9 cellular contexts compared by ENCODE assay signal in the genomic region with DNA sequence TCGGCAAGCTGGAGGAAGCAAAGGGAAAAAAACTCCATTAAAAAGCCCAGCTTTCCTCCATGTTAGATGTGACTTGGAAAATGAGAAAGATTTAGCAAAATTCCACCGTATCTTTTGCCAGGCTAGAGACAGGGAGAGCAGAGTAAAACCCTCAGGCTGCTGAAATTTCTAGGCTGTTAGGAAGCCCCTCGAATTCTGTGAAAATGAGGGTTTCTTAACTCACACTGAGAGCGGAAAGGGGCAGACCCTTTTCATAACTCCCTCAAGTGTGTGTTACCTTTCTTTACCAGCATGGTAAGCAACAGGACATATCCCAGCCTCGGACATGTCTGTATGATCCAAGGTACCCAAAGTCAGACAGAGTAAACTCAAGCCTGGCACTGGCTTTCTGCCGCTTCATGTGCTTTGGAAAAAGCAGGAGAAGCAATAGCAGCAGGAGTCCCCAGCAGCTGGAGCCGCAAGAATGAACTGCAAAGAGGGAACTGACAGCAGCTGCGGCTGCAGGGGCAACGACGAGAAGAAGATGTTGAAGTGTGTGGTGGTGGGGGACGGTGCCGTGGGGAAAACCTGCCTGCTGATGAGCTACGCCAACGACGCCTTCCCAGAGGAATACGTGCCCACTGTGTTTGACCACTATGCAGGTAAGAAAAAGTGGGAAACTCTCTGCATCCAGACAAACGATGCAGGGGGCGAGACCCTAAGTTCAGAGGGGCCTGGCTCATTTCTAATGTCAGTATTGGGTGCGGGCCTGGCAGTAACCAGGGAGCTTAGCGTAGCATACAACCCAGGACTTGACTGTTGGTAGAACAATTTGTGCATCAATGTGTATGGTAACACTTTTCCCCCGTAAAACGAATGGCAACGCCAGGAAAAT. TPM values are rescaled to one million over a fixed set of nuclear protein-coding genes. Genes with fewer than 3 reads are reported as not detected.
DNase-seq lines count a peak whose midpoint lies in the region; ATAC-seq, FAIRE-seq and TF ChIP-seq lines count a peak whose summit lies in the region.
"Had no signal": no experiment of that assay in that cellular context is flagged by ENCODE, and none has a peak within 500 bp of the region (broad histone marks: within the 10 kb centered on the region; RNA-seq: fewer than 3 reads in every experiment).

Gene RHOJ, plus strand, starts transcription at position 37 of the 874 bp plus-strand sequence. Its CDS starts 427 bp downstream, at position 464.

- H3K27me3 ChIP-seq in endothelial cell of umbilical vein (ENCODE audit: control insufficient read depth in 2 of 2, insufficient read depth in 2 of 2, low read length in 2 of 2) (no peaks in the 10 kb centered on the region), mucosa of rectum (ENCODE audit: control insufficient read depth in 2 of 2, insufficient read depth in 2 of 2, low read length in 2 of 2) (no peaks in the 10 kb centered on the region)

- dilution Hi-C loops in endothelial cell of umbilical vein (cut with MboI; ENCODE audit: extremely low pct_ligation_motif_present, low sequenced_read_pairs) = no loop called here

- H3K9ac ChIP-seq in endothelial cell of umbilical vein (replicated peaks; ENCODE audit: extremely low read depth, insufficient read depth, low read length) (peak within 1 kb of the TSS; percentile 98), mucosa of rectum (ENCODE audit: low read depth in 1 of 2, low read length in 2 of 2) (peak within 1 kb of the TSS; percentile 63 to 68)

- H4K20me1 ChIP-seq in endothelial cell of umbilical vein (replicated peaks; ENCODE audit: control insufficient read depth, extremely low read depth, insufficient read depth, low read length) = no peaks in the 10 kb centered on the region

- H3K9me1 ChIP-seq in endothelial cell of umbilical vein (replicated peaks; ENCODE audit: control insufficient read depth, extremely low read depth, insufficient read depth, low read length) = no peaks in the 10 kb centered on the region

- H3K4me1 ChIP-seq in endothelial cell of umbilical vein (ENCODE audit: control insufficient read depth, extremely low read depth, insufficient read depth, low read length) = peaks cover 44% of the 10 kb centered on the region
- no peaks in the 10 kb centered on the region for H3K4me1 ChIP-seq in mucosa of rectum (ENCODE audit: control insufficient read depth in 2 of 2, insufficient read depth in 2 of 2, low read length in 2 of 2)

- H3K9me3 ChIP-seq in endothelial cell of umbilical vein (replicated peaks; ENCODE audit: control insufficient read depth, insufficient read depth, low read length) (no peaks in the 10 kb centered on the region), mucosa of rectum (ENCODE audit: control insufficient read depth in 2 of 2, low read length in 2 of 2) (no peaks in the 10 kb centered on the region)

- intact Hi-C loops in endothelial cell of umbilical vein (cut with micrococcal nuclease) = loop anchor here (1.0 to 2.0 kb wide), 9 partner anchors 10 to 1041 kb away; no protein-coding TSS in a partner anchor

- peaks cover 53% of the 10 kb centered on the region for H3K79me2 ChIP-seq in endothelial cell of umbilical vein (ENCODE audit: control insufficient read depth, insufficient read depth, low read length)

- FAIRE-seq in endothelial cell of umbilical vein (lab: Jason Lieb, UNC) = no peak

- no peak for ATAC-seq in HG02798 (IDR thresholded peaks at IDR 0.05; ENCODE audit: poor library complexity, unreplicated experiment)

- H3K4me3 ChIP-seq in endothelial cell of umbilical vein (replicated peaks in 1 of 3; ENCODE audit: insufficient read depth in 1 of 3, low read depth in 1 of 3, low read length in 3 of 3) (peak within 1 kb of the TSS; percentile 65 to 100 (median 80)), mucosa of rectum (ENCODE audit: low read length in 2 of 2) (peak within 1 kb of the TSS; percentile 64 to 70)

- POLR2A ChIA-PET in endothelial cell of umbilical vein (lab: Charles Lee) = interaction anchor here (0.6 to 3.5 kb wide), 16 partner anchors 8 to 159 kb away, joined by 3 to 30 read pairs (median 4); no protein-coding TSS in a partner anchor

- no peak for TF ChIP-seq CTCF in endothelial cell of umbilical vein (IDR thresholded peaks at IDR 0.05; ENCODE audit: extremely low read depth in 1 of 2, insufficient read depth in 1 of 2, low read depth in 1 of 2, low read length in 2 of 2)

- H2AFZ ChIP-seq in endothelial cell of umbilical vein (ENCODE audit: low read depth, low read length) = peak within 1 kb of the TSS; percentile 87

- TF ChIP-seq POLR2A in endothelial cell of umbilical vein (IDR thresholded peaks at IDR 0.05; ENCODE audit: low read depth, low read length) = no peak

- DNase-seq in NCI-H524 (lab: John Stamatoyannopoulos, UW) (peak; percentile 54 to 78), NCI-H524 treated with DMSO at 0.1 percent for 48 hours (lab: John Stamatoyannopoulos, UW) (no peak), endothelial cell of umbilical vein (ENCODE audit: low read depth, low spot score) (no peak), GM19238 (ENCODE audit: insufficient read length, low spot score) (no peak), AG08395 (ENCODE audit: low spot score) (no peak)
- no peak for DNase-seq in stimulated activated CD8-positive, alpha-beta memory T cell treated with anti-CD3 and anti-CD28 coated beads, Interleukin-4, amount 100 ng/mL, for 48 hours

- H3K36me3 ChIP-seq in endothelial cell of umbilical vein (ENCODE audit: control insufficient read depth in 2 of 2, extremely low read depth in 1 of 2, insufficient read depth in 2 of 2, low read length in 2 of 2) (peaks cover 0 to 10% of the 10 kb centered on the region in 2 experiments), mucosa of rectum (ENCODE audit: control insufficient read depth in 2 of 2, insufficient read depth in 2 of 2, low read length in 2 of 2) (no peaks in the 10 kb centered on the region)

- CTCF ChIA-PET in endothelial cell of umbilical vein (lab: Charles Lee) = interaction anchor here (0.6 to 4.6 kb wide), 19 partner anchors 10 to 1025 kb away, joined by 3 to 66 read pairs (median 7); no protein-coding TSS in a partner anchor

- peak within 1 kb of the TSS; percentile 99 for H3K4me2 ChIP-seq in endothelial cell of umbilical vein (ENCODE audit: insufficient read depth, low read length)

- H3K27ac ChIP-seq in endothelial cell of umbilical vein (ENCODE audit: insufficient read depth, low read depth, low read length) (peak within 1 kb of the TSS; percentile 100), mucosa of rectum (ENCODE audit: low read depth in 2 of 2, low read length in 2 of 2) (peak within 1 kb of the TSS; percentile 79 to 80)
- H3K27ac ChIP-seq: C4-2B had no signal

- BruUV-seq in endothelial cell of umbilical vein (replicated peaks; lab: Mats Ljungman, UMichigan) = TSS peak; percentile 46

TF ChIP-seq in endothelial cell of umbilical vein, 7 proteins besides CTCF, POLR2A, EP300 and RAD21:
- TF ChIP-seq GATA2 (IDR thresholded peaks at IDR 0.05; ENCODE audit: insufficient read depth, insufficient read length, low read depth, low read length) (peak; percentile 19), FOS (IDR thresholded peaks at IDR 0.05; ENCODE audit: borderline replicate concordance, insufficient read depth, low read length) (no peak), JUN (IDR thresholded peaks at IDR 0.05; ENCODE audit: borderline replicate concordance, insufficient read depth, insufficient read length, low read depth) (no peak), MYC (IDR thresholded peaks at IDR 0.05; ENCODE audit: low read depth, low read length) (no peak), MAX (IDR thresholded peaks at IDR 0.05; ENCODE audit: insufficient read depth, insufficient read length) (no peak)

RNA-seq across cellular contexts. Expression of gene RHOJ, which starts in this region (rescaled TPM):
- total RNA-seq in endothelial cell of umbilical vein = 177 and 191 TPM in 2 replicates
- polyA plus RNA-seq in endothelial cell of umbilical vein = 485 and 486 TPM in 2 replicates
- 449 and 481 TPM in 2 replicates for polyA plus RNA-seq in endothelial cell of umbilical vein (2011; cell fraction: cytosol; rRNA removed)
- 868 and 1,006 TPM in 2 replicates for polyA plus RNA-seq in endothelial cell of umbilical vein (2011; cell fraction: nucleus; rRNA removed)
- polyA plus RNA-seq in endothelial cell of umbilical vein (2012) = 280 and 281 TPM in 2 replicates
- 1,842 and 2,031 TPM in 2 replicates for polyA minus RNA-seq in endothelial cell of umbilical vein
- not detected for polyA minus RNA-seq in endothelial cell of umbilical vein (2011; cell fraction: cytosol; rRNA and poly(A)+ RNA removed)
- 1,100 and 1,279 TPM in 2 replicates for polyA minus RNA-seq in endothelial cell of umbilical vein (2011; cell fraction: nucleus; rRNA and poly(A)+ RNA removed)

Comparison
In these comparisons a context has a peak if more than half of its experiments do, and no peak if none do; other contexts are left out.
1. DNase-seq: peak in NCI-H524 (2 of 2); none in NCI-H524 treated with DMSO at 0.1 percent for 48 hours (single experiment), endothelial cell of umbilical vein (single experiment), GM19238 (single experiment), AG08395 (single experiment) and stimulated activated CD8-positive, alpha-beta memory T cell treated with anti-CD3 and anti-CD28 coated beads, Interleukin-4, amount 100 ng/mL, for 48 hours (single experiment).